Comparison of ENCODE assay signal across 27 cellular contexts in the genomic region with DNA sequence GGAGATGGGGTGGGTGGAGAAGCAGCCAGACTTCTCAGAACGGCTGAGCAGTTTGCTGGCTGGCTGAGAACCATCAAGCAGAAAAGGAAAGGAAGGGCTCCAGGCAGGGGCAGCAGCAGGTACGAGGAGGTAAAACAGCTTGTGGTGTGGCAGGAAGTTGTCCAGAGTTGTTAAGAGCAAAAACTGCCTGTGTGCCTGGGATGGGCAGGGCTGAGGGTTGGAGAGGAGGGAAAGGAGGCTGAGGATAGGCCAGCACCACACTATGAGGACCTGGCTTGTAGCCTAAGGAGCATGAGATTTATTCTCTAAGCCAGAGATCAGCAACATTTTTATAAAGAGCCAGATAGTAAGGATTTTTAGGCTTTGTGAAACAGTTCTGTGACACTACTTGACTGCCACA. TPM values are rescaled to one million over a fixed set of nuclear protein-coding genes. Genes with fewer than 3 reads are reported as not detected.
"Had no signal": no experiment of that assay in that cellular context is flagged by ENCODE, and none has a peak within 500 bp of the region (broad histone marks: within the 10 kb centered on the region; RNA-seq: fewer than 3 reads in every experiment).

No MANE protein-coding gene starts in this region.

- H3K9me3 ChIP-seq: gastrocnemius medialis, psoas muscle, sigmoid colon, thoracic aorta had no signal

- H3K27me3 ChIP-seq: gastrocnemius medialis, ovary, sigmoid colon had no signal

- H3K36me3 ChIP-seq: gastrocnemius medialis, ovary, sigmoid colon, thoracic aorta had no signal

- DNase-seq: effector CD8-positive, alpha-beta T cell; endodermal cell; foreskin fibroblast; gastrocnemius medialis; head of caudate nucleus; mammary epithelial cell; mesendoderm; midbrain; naive thymus-derived CD8-positive, alpha-beta T cell; nephron progenitor cell; nucleus accumbens; ovary; posterior cingulate gyrus; psoas muscle; right cardiac atrium; sigmoid colon; stimulated activated CD4-positive, alpha-beta T cell treated with anti-CD3 and anti-CD28 coated beads, Interleukin-2, amount 100 ng/mL, for 24 hours; stimulated activated CD4-positive, alpha-beta T cell treated with anti-CD3 and anti-CD28 coated beads, Interleukin-4, amount 100 ng/mL, for 24 hours; stimulated activated naive CD4-positive, alpha-beta T cell treated with Interleukin-2 at 50 U/mL for 16 hours had no signal

- H3K27ac ChIP-seq: epithelial cell of prostate, gastrocnemius medialis, ovary, psoas muscle, sigmoid colon, thoracic aorta had no signal

- H3K4me1 ChIP-seq: gastrocnemius medialis, psoas muscle had no signal

- H3K4me3 ChIP-seq: gastrocnemius medialis, ovary, psoas muscle, sigmoid colon, thoracic aorta had no signal

- ATAC-seq: esophagus mucosa; gastrocnemius medialis; left lobe of liver; naive thymus-derived CD8-positive, alpha-beta T cell; psoas muscle; right cardiac atrium; stimulated activated effector memory CD8-positive, alpha-beta T cell treated with anti-CD3 and anti-CD28 coated beads, Interleukin-12 subunit alpha, Interleukin-12 subunit beta, amount 100 ng/mL, for 72 hours had no signal

- FAIRE-seq: colon, keratinocyte, urothelium cell line had no signal

RNA-seq across cellular contexts. Expression of gene IGSF10, which starts 8.0 kb away (rescaled TPM):
- total RNA-seq: naive thymus-derived CD8-positive, alpha-beta T cell had no signal
